ENCODE assay signal across 10 cellular contexts in genomic region chr9:109086221-109086620, GRCh38. TPM values are rescaled to one million over a fixed set of nuclear protein-coding genes. Genes with fewer than 3 reads are reported as not detected.
DNase-seq lines count a peak whose midpoint lies in the region; ATAC-seq and TF ChIP-seq lines count a peak whose summit lies in the region.
"Had no signal": no experiment of that assay in that cellular context is flagged by ENCODE, and none has a peak within 500 bp of the region (broad histone marks: within the 10 kb centered on the region; RNA-seq: fewer than 3 reads in every experiment).

No MANE protein-coding gene starts in this region.

- no peaks in the 10 kb centered on the region for H3K27me3 Mint-ChIP-seq in stimulated activated memory B cell treated with anti-CD40 and anti-IgM and Interleukin-4, amounts not matched to agents 10 μg/mL and 1 μg/mL and 100 μg/mL, for 72 hours

- no peak overlapping the region for H3K9ac ChIP-seq in colonic mucosa (ENCODE audit: low read depth in 2 of 2, low read length in 2 of 2)

- no peak overlapping the region for H3K27ac Mint-ChIP-seq in stimulated activated memory B cell treated with anti-CD40 and anti-IgM and Interleukin-4, amounts not matched to agents 10 μg/mL and 1 μg/mL and 100 μg/mL, for 72 hours

- H3K9me3 Mint-ChIP-seq in stimulated activated memory B cell treated with anti-CD40 and anti-IgM and Interleukin-4, amounts not matched to agents 10 μg/mL and 1 μg/mL and 100 μg/mL, for 72 hours = no peaks in the 10 kb centered on the region

- no peak overlapping the region for H3K4me3 ChIP-seq in colonic mucosa

- H3K36me3 Mint-ChIP-seq in stimulated activated memory B cell treated with anti-CD40 and anti-IgM and Interleukin-4, amounts not matched to agents 10 μg/mL and 1 μg/mL and 100 μg/mL, for 72 hours = peaks cover 60% of the 10 kb centered on the region

- no peak for TF ChIP-seq CTCF in colonic mucosa (IDR thresholded peaks at IDR 0.05)

- peak; percentile 96 for ATAC-seq in GM19351 (IDR thresholded peaks at IDR 0.05; ENCODE audit: unreplicated experiment)
- ATAC-seq in HG02885 (IDR thresholded peaks at IDR 0.05; ENCODE audit: poor library complexity, unreplicated experiment) = peak; percentile 95
- ATAC-seq in stimulated activated memory B cell treated with anti-CD40 and anti-IgM and Interleukin-4, amounts not matched to agents 10 μg/mL and 1 μg/mL and 100 μg/mL, for 72 hours = peak; percentile 86

- peaks cover 12% of the 10 kb centered on the region for H3K4me1 Mint-ChIP-seq in stimulated activated memory B cell treated with anti-CD40 and anti-IgM and Interleukin-4, amounts not matched to agents 10 μg/mL and 1 μg/mL and 100 μg/mL, for 72 hours

- DNase-seq in RPMI7951 (ENCODE audit: low read depth) (peak; percentile 28), NCI-H2227 (lab: John Stamatoyannopoulos, UW; ENCODE audit: unreplicated experiment) (no peak), colonic mucosa (no peak)
- DNase-seq in activated CD4-positive, alpha-beta T cell treated with anti-CD3 and anti-CD28 coated beads for 4 hours = no peak
- DNase-seq: activated CD8-positive, alpha-beta memory T cell treated with anti-CD3 and anti-CD28 coated beads for 24 hours; cerebellar nuclear complex; NCI-H774 had no signal

- H3K4me3 Mint-ChIP-seq in stimulated activated memory B cell treated with anti-CD40 and anti-IgM and Interleukin-4, amounts not matched to agents 10 μg/mL and 1 μg/mL and 100 μg/mL, for 72 hours = no peak overlapping the region

- H3K4me1 ChIP-seq in colonic mucosa = no peaks in the 10 kb centered on the region

- H3K27ac ChIP-seq in colonic mucosa = no peak overlapping the region

- intact Hi-C loops in colonic mucosa (cut with DNase I) = no loop called here

- H3K9me3 ChIP-seq in colonic mucosa = no peaks in the 10 kb centered on the region

- H3K36me3 ChIP-seq in colonic mucosa = no peaks in the 10 kb centered on the region

- no peaks in the 10 kb centered on the region for H3K27me3 ChIP-seq in colonic mucosa

RNA-seq across cellular contexts. Expression of gene TMEM245, which starts 33.5 kb away (rescaled TPM):
- total RNA-seq in RPMI7951 (2014; rRNA removed; shearing (Covaris generic)) = 47.6 and 49.4 TPM in 2 replicates
- 10 to 100 TPM; 25.1 to 39.7 TPM for total RNA-seq in colonic mucosa
